In the genomic region with DNA sequence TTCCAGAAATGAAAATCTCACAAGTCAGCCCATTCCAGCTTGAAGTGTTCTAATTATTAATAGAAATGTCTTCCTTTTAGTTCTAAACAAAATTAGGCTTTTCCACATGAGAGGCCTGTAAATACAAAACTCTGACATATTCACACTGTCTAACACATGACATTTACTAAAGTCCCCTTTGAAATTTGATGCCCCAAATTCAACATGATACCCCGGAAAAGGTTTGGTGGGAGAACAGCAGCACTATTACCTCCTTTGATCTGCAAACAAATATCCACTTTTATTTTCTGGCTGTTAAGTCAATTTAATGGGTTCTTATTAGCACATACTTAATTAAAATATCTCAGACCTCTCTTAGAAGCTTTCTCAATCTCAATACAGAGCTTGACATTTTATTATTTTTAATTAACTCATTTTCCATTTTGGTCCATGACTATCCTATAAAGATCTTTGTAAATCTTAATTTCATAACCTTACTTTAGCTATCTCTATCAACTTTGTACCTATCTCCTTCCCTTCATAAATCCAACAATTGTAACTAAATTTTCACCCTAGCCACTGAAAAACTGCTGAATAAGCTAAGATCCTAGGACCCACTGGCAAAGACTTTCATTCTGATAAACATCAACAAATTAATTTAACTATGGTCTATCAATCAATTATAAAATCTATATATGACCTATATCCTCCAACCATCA, we compare ENCODE assay signal across 17 cellular contexts.
"Had no signal": no experiment of that assay in that cellular context is flagged by ENCODE, and none has a peak within 500 bp of the region (broad histone marks: within the 10 kb centered on the region; RNA-seq: fewer than 3 reads in every experiment).

No MANE protein-coding gene starts in this region.

- H3K36me3 ChIP-seq: brain microvascular endothelial cell, esophagus muscularis mucosa, left ventricle myocardium inferior, thoracic aorta had no signal

- DNase-seq: activated CD4-positive, alpha-beta T cell treated with anti-CD3 and anti-CD28 coated beads for 4 hours; activated CD8-positive, alpha-beta T cell treated with anti-CD3 and anti-CD28 coated beads for 36 hours; activated naive CD8-positive, alpha-beta T cell treated with anti-CD3 and anti-CD28 coated beads, Interleukin-2, amount 10 ng/mL, durations not matched to agents 7 days and 5 days; activated T-cell treated with anti-CD3 and anti-CD28 coated beads, Interleukin-2, amount 50 U/mL, for 48 hours; brain microvascular endothelial cell; kidney; left ventricle myocardium inferior; right cardiac atrium; T-helper 17 cell had no signal

- H3K9me3 Mint-ChIP-seq: activated CD8-positive, alpha-beta T cell treated with anti-CD3 and anti-CD28 coated beads for 36 hours; activated naive CD8-positive, alpha-beta T cell treated with anti-CD3 and anti-CD28 coated beads, Interleukin-2, amount 10 ng/mL, durations not matched to agents 7 days and 5 days; central memory CD8-positive, alpha-beta T cell; natural killer cell treated with Interleukin-12 subunit alpha and Interleukin-12 subunit beta and Interleukin-15 and Interleukin-18, amount 100 ng/mL, for 72 hours had no signal

- H3K36me3 Mint-ChIP-seq: activated naive CD8-positive, alpha-beta T cell treated with anti-CD3 and anti-CD28 coated beads, Interleukin-2, amount 10 ng/mL, durations not matched to agents 7 days and 5 days; natural killer cell treated with Interleukin-12 subunit alpha and Interleukin-12 subunit beta and Interleukin-15 and Interleukin-18, amount 100 ng/mL, for 72 hours had no signal

- H3K27ac ChIP-seq: brain microvascular endothelial cell, coronary artery, esophagus muscularis mucosa, hepatocyte, left ventricle myocardium inferior, thoracic aorta had no signal

- H3K4me1 Mint-ChIP-seq: central memory CD8-positive, alpha-beta T cell had no signal

- H3K27me3 ChIP-seq: brain microvascular endothelial cell, esophagus muscularis mucosa, hepatocyte had no signal

- H3K4me3 Mint-ChIP-seq: activated CD8-positive, alpha-beta T cell treated with anti-CD3 and anti-CD28 coated beads for 36 hours; activated naive CD8-positive, alpha-beta T cell treated with anti-CD3 and anti-CD28 coated beads, Interleukin-2, amount 10 ng/mL, durations not matched to agents 7 days and 5 days; central memory CD8-positive, alpha-beta T cell; natural killer cell treated with Interleukin-12 subunit alpha and Interleukin-12 subunit beta and Interleukin-15 and Interleukin-18, amount 100 ng/mL, for 72 hours; T-helper 17 cell had no signal

- H3K4me3 ChIP-seq: coronary artery, esophagus muscularis mucosa, hepatocyte, left ventricle myocardium inferior, smooth muscle cell, thoracic aorta had no signal

- H3K27me3 Mint-ChIP-seq: activated CD8-positive, alpha-beta T cell treated with anti-CD3 and anti-CD28 coated beads for 36 hours; activated naive CD8-positive, alpha-beta T cell treated with anti-CD3 and anti-CD28 coated beads, Interleukin-2, amount 10 ng/mL, durations not matched to agents 7 days and 5 days; central memory CD8-positive, alpha-beta T cell; natural killer cell treated with Interleukin-12 subunit alpha and Interleukin-12 subunit beta and Interleukin-15 and Interleukin-18, amount 100 ng/mL, for 72 hours; progenitor cell of endocrine pancreas; T-helper 17 cell had no signal

- H3K9me3 ChIP-seq: esophagus muscularis mucosa, left ventricle myocardium inferior, thoracic aorta had no signal

- H3K27ac Mint-ChIP-seq: activated CD8-positive, alpha-beta T cell treated with anti-CD3 and anti-CD28 coated beads for 36 hours; activated naive CD8-positive, alpha-beta T cell treated with anti-CD3 and anti-CD28 coated beads, Interleukin-2, amount 10 ng/mL, durations not matched to agents 7 days and 5 days; natural killer cell treated with Interleukin-12 subunit alpha and Interleukin-12 subunit beta and Interleukin-15 and Interleukin-18, amount 100 ng/mL, for 72 hours; progenitor cell of endocrine pancreas; T-helper 17 cell had no signal

- FAIRE-seq: kidney had no signal

- ATAC-seq: activated CD8-positive, alpha-beta T cell treated with anti-CD3 and anti-CD28 coated beads for 36 hours; natural killer cell treated with Interleukin-12 subunit alpha and Interleukin-12 subunit beta and Interleukin-15 and Interleukin-18, amount 100 ng/mL, for 72 hours; right cardiac atrium; T-helper 17 cell had no signal
